Comparison of ENCODE assay signal across 8 cellular contexts in the genomic region with DNA sequence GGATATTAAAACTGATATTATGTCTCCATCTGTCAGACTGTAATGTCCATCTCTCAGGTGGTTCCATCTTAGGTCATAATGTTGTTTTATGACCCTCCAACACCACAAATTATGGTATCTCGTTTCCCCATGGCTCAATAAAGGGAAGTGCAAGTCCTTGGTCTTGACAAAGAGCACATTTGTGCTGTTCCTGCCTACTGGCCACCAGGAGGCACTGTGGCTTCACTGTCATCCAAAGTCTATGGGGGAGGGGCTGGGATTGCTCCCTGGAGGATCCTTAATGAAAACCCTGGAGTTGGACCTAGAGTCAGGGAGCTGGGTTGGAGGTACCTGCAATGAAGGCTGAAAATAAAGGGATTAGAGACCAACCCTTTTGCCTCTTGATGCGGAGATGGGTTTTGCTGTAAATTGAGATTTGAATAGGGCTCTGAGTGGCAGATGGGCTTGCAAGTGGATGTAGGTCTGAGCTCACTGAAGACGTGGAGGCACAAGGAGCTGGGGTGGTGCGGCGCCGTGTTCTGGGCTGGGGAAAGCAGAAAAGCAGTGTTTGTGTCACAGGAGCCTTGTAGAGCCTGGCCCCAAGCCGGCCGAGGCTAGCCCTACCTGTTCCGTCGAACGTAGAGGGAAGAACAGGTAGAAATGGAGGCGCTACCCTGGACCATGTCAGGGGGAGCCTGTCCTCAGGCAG.
DNase-seq lines count a peak whose midpoint lies in the region; ATAC-seq, FAIRE-seq and TF ChIP-seq lines count a peak whose summit lies in the region.

No MANE protein-coding gene starts in this region.

- peak; percentile 17 for DNase-seq in COLO668 (lab: John Stamatoyannopoulos, UW; ENCODE audit: unreplicated experiment)
- no peak for DNase-seq in GM19239 (ENCODE audit: insufficient read length, low spot score)
- DNase-seq in NCI-H69 (lab: John Stamatoyannopoulos, UW), result peak; percentile 44
- peak; percentile 13 for DNase-seq in cerebellar cortex (ENCODE audit: low spot score)
- peak in 2 of 3 donors; percentile 38 to 64 for DNase-seq in mucosa of descending colon
- DNase-seq in amniotic stem cell (lab: John Stamatoyannopoulos, UW), result no peak

- no peaks in the 10 kb centered on the region for H3K9me3 ChIP-seq in mucosa of descending colon

- intact Hi-C loops in mucosa of descending colon (cut with DNase I, micrococcal nuclease), result no loop called here

- H3K36me3 ChIP-seq in mucosa of descending colon (ENCODE audit: low read depth), result no peaks in the 10 kb centered on the region

- peak; percentile 86 for ATAC-seq in mucosa of descending colon
- no peak for ATAC-seq in HG02870 (IDR thresholded peaks at IDR 0.05; ENCODE audit: unreplicated experiment)
- ATAC-seq in GM19463 (IDR thresholded peaks at IDR 0.05; ENCODE audit: unreplicated experiment), result no peak

- peak; percentile 45 for TF ChIP-seq CTCF in mucosa of descending colon (IDR thresholded peaks at IDR 0.05)

- H3K4me3 ChIP-seq in mucosa of descending colon, result no peak overlapping the region

- FAIRE-seq in GM19239 (lab: Jason Lieb, UNC), result peak; percentile 11

- no peaks in the 10 kb centered on the region for H3K4me1 ChIP-seq in mucosa of descending colon (ENCODE audit: low read depth)

Comparison
In these comparisons a context has a peak if more than half of its experiments do, and no peak if none do; other contexts are left out.
1. DNase-seq: peak in COLO668 (single experiment), NCI-H69 (single experiment), cerebellar cortex (single experiment) and mucosa of descending colon (2 of 3); none in GM19239 (single experiment) and amniotic stem cell (single experiment).